8 cellular contexts compared by ENCODE assay signal in the genomic region with DNA sequence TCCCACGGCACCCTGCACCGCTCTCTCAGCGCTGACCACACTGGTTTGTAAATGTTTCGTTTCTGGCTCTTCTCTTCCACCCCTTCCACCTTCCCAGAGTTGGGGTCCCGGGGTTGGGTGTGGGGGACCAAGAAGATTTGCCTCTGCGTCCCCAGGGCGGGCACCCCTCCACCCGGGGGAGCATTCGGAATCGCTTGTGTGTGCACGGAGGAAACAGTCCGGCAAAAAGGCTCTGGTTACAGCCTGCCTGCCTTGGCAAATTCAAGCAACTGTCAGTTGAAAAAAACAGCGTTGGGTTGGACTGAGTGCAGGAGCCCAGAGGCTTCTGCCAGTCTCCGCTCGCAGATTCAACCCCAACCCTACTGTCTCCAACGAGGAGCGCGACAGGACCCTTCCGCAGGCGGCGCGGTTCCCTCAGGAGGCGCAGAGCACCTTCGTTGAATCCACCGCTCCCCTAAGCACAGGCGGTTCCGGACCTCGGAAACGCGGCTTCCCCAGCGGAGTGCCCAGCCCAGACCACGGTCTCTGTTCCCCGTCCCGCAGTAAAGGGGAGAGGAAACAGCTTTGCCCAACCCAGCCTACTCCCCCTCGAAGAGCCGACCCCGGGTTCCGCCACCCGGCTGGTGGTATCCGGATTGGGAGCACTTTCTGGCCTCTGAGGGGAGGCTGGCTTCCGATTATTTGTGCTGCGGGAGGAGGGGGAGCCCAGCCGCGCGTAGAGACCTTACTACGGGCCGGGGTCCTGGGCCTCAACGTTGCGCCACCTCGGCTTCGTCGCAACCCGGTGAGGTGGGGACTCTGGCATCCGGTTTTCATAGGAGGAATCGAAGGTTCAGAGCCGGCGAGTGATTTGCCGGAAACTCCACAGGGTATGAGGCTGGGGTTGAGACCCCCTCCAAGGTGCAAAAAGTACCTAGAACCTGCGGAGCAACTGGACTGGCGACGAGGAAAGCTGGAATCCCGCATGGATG. TPM values are rescaled to one million over a fixed set of nuclear protein-coding genes. Genes with fewer than 3 reads are reported as not detected.
DNase-seq lines count a peak whose midpoint lies in the region; ATAC-seq lines count a peak whose summit lies in the region.

No MANE protein-coding gene starts in this region.

- peaks cover 62% of the 10 kb centered on the region for H3K4me1 ChIP-seq in BLaER1
- H3K4me1 ChIP-seq in ectodermal cell (ENCODE audit: control insufficient read depth, insufficient read depth, low read length): peaks cover 28% of the 10 kb centered on the region
- peaks cover 17% of the 10 kb centered on the region for H3K4me1 ChIP-seq in muscle layer of colon (ENCODE audit: insufficient read depth, low read length)

- H3K4me2 ChIP-seq in BLaER1: peak overlapping the region; percentile 95

- H3K9ac ChIP-seq in BLaER1 (peak overlapping the region; percentile 39), muscle layer of colon (ENCODE audit: low read length) (no peak overlapping the region)

- 1 to 2% methylated on average over 62 of the region's 62 CpGs for WGBS in ectodermal cell, 2 experiments

- H3K9me3 ChIP-seq in BLaER1 (no peaks in the 10 kb centered on the region; the same call in 1 of the 2 replicates), ectodermal cell (ENCODE audit: control insufficient read depth, low read length) (no peaks in the 10 kb centered on the region), muscle layer of colon (ENCODE audit: low read length) (no peaks in the 10 kb centered on the region)

- H3K27me3 ChIP-seq in BLaER1 (peaks cover 78% of the 10 kb centered on the region), ectodermal cell (ENCODE audit: control insufficient read depth, insufficient read depth, low read length, poor library complexity, severe bottlenecking) (peaks cover 100% of the 10 kb centered on the region), muscle layer of colon (ENCODE audit: control insufficient read depth in 1 of 2, insufficient read depth in 2 of 2, low read length in 2 of 2) (peaks cover 66 to 93% of the 10 kb centered on the region in 2 donors)

- H3K27ac ChIP-seq in BLaER1: 0 out of 2 replicates have a peak overlapping the region, but pooled peaks have one; percentile 24
- H3K27ac ChIP-seq in ectodermal cell (ENCODE audit: insufficient read depth, low read depth, low read length, poor library complexity, severe bottlenecking): no peak overlapping the region
- no peak overlapping the region for H3K27ac ChIP-seq in muscle layer of colon (ENCODE audit: low read depth, low read length)

- H3K4me3 ChIP-seq in BLaER1 (peak overlapping the region; percentile 58), ectodermal cell (ENCODE audit: insufficient read depth, low read depth, low read length) (peak overlapping the region; percentile 5), muscle layer of colon (ENCODE audit: low read depth in 1 of 2, low read length in 2 of 2) (peak overlapping the region; percentile 6 to 33)
- peak overlapping the region; percentile 18; the same call in 1 of the 2 replicates for H3K4me3 ChIP-seq in Jurkat, Clone E6-1 (ENCODE audit: low read length)

- no peak for DNase-seq in Jurkat, Clone E6-1 (ENCODE audit: low read depth, low spot score)
- DNase-seq in activated gamma-delta T cell treated with Interleukin-2 at 50 U/mL for 16 hours (no peak), cerebellar cortex (ENCODE audit: low spot score) (no peak)
- no peak for DNase-seq in stimulated activated CD4-positive, alpha-beta T cell treated with anti-CD3 and anti-CD28 coated beads, Interleukin-4, amount 100 ng/mL, for 24 hours

- H4K20me1 ChIP-seq in BLaER1: peaks cover 31% of the 10 kb centered on the region

- H3K36me3 ChIP-seq in BLaER1: no peaks in the 10 kb centered on the region
- no peaks in the 10 kb centered on the region for H3K36me3 ChIP-seq in ectodermal cell (ENCODE audit: control insufficient read depth, insufficient read depth, low read length)
- H3K36me3 ChIP-seq in muscle layer of colon (ENCODE audit: insufficient read depth, low read length): no peaks in the 10 kb centered on the region

- ATAC-seq in HG03520 (IDR thresholded peaks at IDR 0.05; ENCODE audit: unreplicated experiment): no peak

RNA-seq across cellular contexts. Expression of gene LHX6, which starts 9.6 kb away (rescaled TPM):
- 0.61 TPM for polyA plus RNA-seq in Jurkat, Clone E6-1 (2012; ENCODE audit: insufficient read depth, insufficient read length)
- not detected for polyA plus RNA-seq in ectodermal cell (2013, experiment 1 of 4)
- 0.21 TPM for polyA plus RNA-seq in ectodermal cell (2013, experiment 2 of 4)
- polyA plus RNA-seq in ectodermal cell (2013, experiment 3 of 4): 0.21 TPM
- polyA plus RNA-seq in ectodermal cell (2013, experiment 4 of 4): 0.12 TPM

RNA-seq across cellular contexts. Expression of gene RBM18, which starts 45.5 kb away (rescaled TPM):
- polyA plus RNA-seq in Jurkat, Clone E6-1 (2012; ENCODE audit: insufficient read depth, insufficient read length): 42.2 TPM
- 18.8 TPM for polyA plus RNA-seq in ectodermal cell (2013, experiment 1 of 4)
- polyA plus RNA-seq in ectodermal cell (2013, experiment 2 of 4): 16.7 TPM
- 15.4 TPM for polyA plus RNA-seq in ectodermal cell (2013, experiment 3 of 4)
- 18.2 TPM for polyA plus RNA-seq in ectodermal cell (2013, experiment 4 of 4)

RNA-seq across cellular contexts. Expression of gene MRRF, which starts 45.5 kb away (rescaled TPM):
- 39.0 TPM for polyA plus RNA-seq in Jurkat, Clone E6-1 (2012; ENCODE audit: insufficient read depth, insufficient read length)
- polyA plus RNA-seq in ectodermal cell (2013, experiment 1 of 4): 38.5 TPM
- polyA plus RNA-seq in ectodermal cell (2013, experiment 2 of 4): 33.2 TPM
- polyA plus RNA-seq in ectodermal cell (2013, experiment 3 of 4): 28.9 TPM
- polyA plus RNA-seq in ectodermal cell (2013, experiment 4 of 4): 29.1 TPM

RNA-seq across cellular contexts. Expression of gene MORN5, which starts 59.5 kb away (rescaled TPM):
- polyA plus RNA-seq in Jurkat, Clone E6-1 (2012; ENCODE audit: insufficient read depth, insufficient read length): not detected
- polyA plus RNA-seq in ectodermal cell (2013, experiment 1 of 4): 2.5 TPM
- polyA plus RNA-seq in ectodermal cell (2013, experiment 2 of 4): 2.5 TPM
- polyA plus RNA-seq in ectodermal cell (2013, experiment 3 of 4): 1.3 TPM
- polyA plus RNA-seq in ectodermal cell (2013, experiment 4 of 4): 1.6 TPM

RNA-seq across cellular contexts. Expression of gene NDUFA8, which starts 59.6 kb away (rescaled TPM):
- polyA plus RNA-seq in Jurkat, Clone E6-1 (2012; ENCODE audit: insufficient read depth, insufficient read length): 130 TPM
- 68.4 TPM for polyA plus RNA-seq in ectodermal cell (2013, experiment 1 of 4)
- polyA plus RNA-seq in ectodermal cell (2013, experiment 2 of 4): 69.6 TPM
- polyA plus RNA-seq in ectodermal cell (2013, experiment 3 of 4): 70.1 TPM
- polyA plus RNA-seq in ectodermal cell (2013, experiment 4 of 4): 76.8 TPM

Comparison
In these comparisons a context has a peak if more than half of its experiments do, and no peak if none do; other contexts are left out.
1. H3K4me3 ChIP-seq: peak in every context shown above with its lines; median percentile 58 in BLaER1; 20 in muscle layer of colon; 18 in Jurkat, Clone E6-1; 5 in ectodermal cell.